19 cellular contexts compared by ENCODE assay signal in the genomic region with DNA sequence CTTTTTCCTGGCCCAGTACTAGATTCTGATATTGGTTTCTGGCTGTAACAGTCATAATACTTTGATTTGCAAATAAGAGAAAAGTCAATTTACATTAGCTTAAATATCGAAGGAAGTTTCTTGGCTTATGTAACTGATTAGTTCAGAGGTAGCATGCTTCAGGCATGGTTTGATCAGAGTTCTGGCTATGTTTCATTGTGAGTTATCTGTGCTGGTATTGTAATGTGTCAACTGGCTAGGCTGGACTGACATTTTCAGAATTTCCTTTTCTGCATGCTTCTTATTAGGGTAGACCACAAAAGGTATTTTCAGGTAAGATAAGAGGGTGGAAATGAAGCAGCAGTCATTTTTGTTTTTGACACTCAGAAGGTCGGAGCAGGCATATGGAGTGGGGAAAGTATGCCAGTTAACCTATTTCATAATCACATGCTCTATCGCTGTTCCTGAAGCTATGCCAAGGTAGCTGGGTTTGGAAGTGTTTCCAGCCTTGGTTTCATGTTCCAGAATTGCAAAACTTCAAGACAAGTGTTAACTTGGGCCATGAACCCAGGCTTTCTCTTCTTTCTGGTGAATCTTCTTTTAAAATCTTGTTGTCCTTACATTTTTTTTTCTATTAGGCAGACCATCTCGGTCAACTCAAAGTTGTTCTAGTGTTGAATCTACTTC.
"Had no signal": no experiment of that assay in that cellular context is flagged by ENCODE, and none has a peak within 500 bp of the region (broad histone marks: within the 10 kb centered on the region; RNA-seq: fewer than 3 reads in every experiment).

No MANE protein-coding gene starts in this region.

- H3K36me3 ChIP-seq: right atrium auricular region, upper lobe of left lung had no signal

- DNase-seq: activated CD4-positive, alpha-beta memory T cell treated with anti-CD3 and anti-CD28 coated beads for 36 hours; activated CD4-positive, alpha-beta T cell treated with anti-CD3 and anti-CD28 coated beads for 36 hours; activated CD8-positive, alpha-beta memory T cell treated with anti-CD3 and anti-CD28 coated beads, Interleukin-2, amount 10 ng/mL, durations not matched to agents 7 days and 5 days; activated naive CD4-positive, alpha-beta T cell treated with anti-CD3 and anti-CD28 coated beads, Interleukin-2, amount 10 ng/mL, durations not matched to agents 7 days and 5 days; activated T-cell treated with anti-CD3 and anti-CD28 coated beads, Interleukin-2, amount 50 U/mL, for 1 hour; dorsolateral prefrontal cortex; erythroblast; foreskin fibroblast; glutamatergic neuron; mesenchymal stem cell; naive thymus-derived CD8-positive, alpha-beta T cell; posterior cingulate gyrus; T-helper 17 cell had no signal

- H3K27me3 Mint-ChIP-seq: activated CD4-positive, alpha-beta T cell treated with anti-CD3 and anti-CD28 coated beads for 36 hours; activated naive CD4-positive, alpha-beta T cell treated with anti-CD3 and anti-CD28 coated beads, Interleukin-2, amount 10 ng/mL, durations not matched to agents 7 days and 5 days had no signal

- H3K4me3 ChIP-seq: dorsolateral prefrontal cortex, right atrium auricular region, smooth muscle cell, upper lobe of left lung had no signal

- H3K4me1 ChIP-seq: right atrium auricular region had no signal

- H3K9me3 Mint-ChIP-seq: activated CD4-positive, alpha-beta memory T cell treated with anti-CD3 and anti-CD28 coated beads for 36 hours; activated naive CD4-positive, alpha-beta T cell treated with anti-CD3 and anti-CD28 coated beads, Interleukin-2, amount 10 ng/mL, durations not matched to agents 7 days and 5 days; activated T-helper 2 cell treated with anti-CD3 and anti-CD28 coated beads, Interferon-gamma antibody, Interleukin-2, Interleukin-4, amounts not matched to agents 10 μg/mL and 5 μg/mL and 100 μg/mL, durations not matched to agents 14 hours and 24 hours and 36 hours; endodermal cell; stimulated activated naive CD8-positive, alpha-beta T cell treated with anti-CD3 and anti-CD28 coated beads, Interleukin-15, Interleukin-2, amounts not matched to agents 100 ng/mL and 50 ng/mL, for 24 hours had no signal

- ATAC-seq: activated CD4-positive, alpha-beta T cell treated with anti-CD3 and anti-CD28 coated beads for 36 hours; activated CD8-positive, alpha-beta memory T cell treated with anti-CD3 and anti-CD28 coated beads, Interleukin-2, amount 10 ng/mL, durations not matched to agents 7 days and 5 days; naive thymus-derived CD8-positive, alpha-beta T cell; T-helper 17 cell had no signal

- H3K27me3 ChIP-seq: dorsolateral prefrontal cortex, right atrium auricular region, upper lobe of left lung had no signal

- H3K36me3 Mint-ChIP-seq: activated CD4-positive, alpha-beta memory T cell treated with anti-CD3 and anti-CD28 coated beads for 36 hours; activated CD8-positive, alpha-beta memory T cell treated with anti-CD3 and anti-CD28 coated beads, Interleukin-2, amount 10 ng/mL, durations not matched to agents 7 days and 5 days; activated naive CD4-positive, alpha-beta T cell treated with anti-CD3 and anti-CD28 coated beads, Interleukin-2, amount 10 ng/mL, durations not matched to agents 7 days and 5 days had no signal

- H3K4me2 ChIP-seq: smooth muscle cell had no signal

- H3K4me3 Mint-ChIP-seq: activated CD4-positive, alpha-beta memory T cell treated with anti-CD3 and anti-CD28 coated beads for 36 hours; activated CD4-positive, alpha-beta T cell treated with anti-CD3 and anti-CD28 coated beads for 36 hours; activated CD8-positive, alpha-beta memory T cell treated with anti-CD3 and anti-CD28 coated beads, Interleukin-2, amount 10 ng/mL, durations not matched to agents 7 days and 5 days; activated naive CD4-positive, alpha-beta T cell treated with anti-CD3 and anti-CD28 coated beads, Interleukin-2, amount 10 ng/mL, durations not matched to agents 7 days and 5 days; endodermal cell; naive thymus-derived CD8-positive, alpha-beta T cell; stimulated activated naive CD8-positive, alpha-beta T cell treated with anti-CD3 and anti-CD28 coated beads, Interleukin-15, Interleukin-2, amounts not matched to agents 100 ng/mL and 50 ng/mL, for 24 hours; T-helper 17 cell had no signal

- H3K27ac Mint-ChIP-seq: activated CD4-positive, alpha-beta memory T cell treated with anti-CD3 and anti-CD28 coated beads for 36 hours; activated CD4-positive, alpha-beta T cell treated with anti-CD3 and anti-CD28 coated beads for 36 hours; activated CD8-positive, alpha-beta memory T cell treated with anti-CD3 and anti-CD28 coated beads, Interleukin-2, amount 10 ng/mL, durations not matched to agents 7 days and 5 days; activated naive CD4-positive, alpha-beta T cell treated with anti-CD3 and anti-CD28 coated beads, Interleukin-2, amount 10 ng/mL, durations not matched to agents 7 days and 5 days; activated T-helper 2 cell treated with anti-CD3 and anti-CD28 coated beads, Interferon-gamma antibody, Interleukin-2, Interleukin-4, amounts not matched to agents 10 μg/mL and 5 μg/mL and 100 μg/mL, durations not matched to agents 14 hours and 24 hours and 36 hours; endodermal cell; naive thymus-derived CD8-positive, alpha-beta T cell; stimulated activated naive CD8-positive, alpha-beta T cell treated with anti-CD3 and anti-CD28 coated beads, Interleukin-15, Interleukin-2, amounts not matched to agents 100 ng/mL and 50 ng/mL, for 24 hours; T-helper 17 cell had no signal

- H3K27ac ChIP-seq: dorsolateral prefrontal cortex, right atrium auricular region, upper lobe of left lung had no signal

- H3K4me1 Mint-ChIP-seq: activated CD4-positive, alpha-beta T cell treated with anti-CD3 and anti-CD28 coated beads for 36 hours; activated CD8-positive, alpha-beta memory T cell treated with anti-CD3 and anti-CD28 coated beads, Interleukin-2, amount 10 ng/mL, durations not matched to agents 7 days and 5 days; activated naive CD4-positive, alpha-beta T cell treated with anti-CD3 and anti-CD28 coated beads, Interleukin-2, amount 10 ng/mL, durations not matched to agents 7 days and 5 days; endodermal cell; naive thymus-derived CD8-positive, alpha-beta T cell; T-helper 17 cell had no signal
